In genomic region chr17:19781488-19782458, GRCh38 we compare ENCODE assay signal across 24 cellular contexts. TPM values are rescaled to one million over a fixed set of nuclear protein-coding genes. Genes with fewer than 3 reads are reported as not detected.
DNase-seq lines count a peak whose midpoint lies in the region; ATAC-seq and TF ChIP-seq lines count a peak whose summit lies in the region.
"Had no signal": no experiment of that assay in that cellular context is flagged by ENCODE, and none has a peak within 500 bp of the region (broad histone marks: within the 10 kb centered on the region; RNA-seq: fewer than 3 reads in every experiment).

No MANE protein-coding gene starts in this region.

- peak overlapping the region; percentile 44 for H3K18ac ChIP-seq in neuronal stem cell (ENCODE audit: low read length)

- H2AFZ ChIP-seq in neuronal stem cell (ENCODE audit: low read length): no peak overlapping the region
- H2AFZ ChIP-seq: GM23338 had no signal

- no peak overlapping the region for H2BK15ac ChIP-seq in neuronal stem cell (ENCODE audit: low read length)

- H3K4ac ChIP-seq in neuronal stem cell (ENCODE audit: low read length): no peak overlapping the region

- no peak for ATAC-seq in CD4-positive, CD25-positive, alpha-beta regulatory T cell (ENCODE audit: low read depth in 2 of 2)
- ATAC-seq in effector memory CD8-positive, alpha-beta T cell (replicated peaks): no peak
- no peak for ATAC-seq in body of pancreas
- ATAC-seq: GM23338 had no signal

- peaks cover 1% of the 10 kb centered on the region for H3K79me1 ChIP-seq in neuronal stem cell (ENCODE audit: low read depth, low read length)

- no peak overlapping the region for H2BK5ac ChIP-seq in neuronal stem cell (ENCODE audit: low read length)

- no peaks in the 10 kb centered on the region for H3K9me3 ChIP-seq in CD4-positive, CD25-positive, alpha-beta regulatory T cell (ENCODE audit: control insufficient read depth in 2 of 2, low read length in 2 of 2)
- H3K9me3 ChIP-seq in neuronal stem cell (replicated peaks in 1 of 2; ENCODE audit: control insufficient read depth in 2 of 2, insufficient read depth in 1 of 2, low read depth in 1 of 2, low read length in 2 of 2): no peaks in the 10 kb centered on the region
- H3K9me3 ChIP-seq in body of pancreas: no peaks in the 10 kb centered on the region
- H3K9me3 ChIP-seq: BLaER1 treated with 17β-estradiol and CSF1 and Interleukin-3, amounts not matched to agents 10 nM and 100 nM; HAP-1; SJCRH30 had no signal

- no peak overlapping the region for H2BK12ac ChIP-seq in neuronal stem cell (ENCODE audit: low read length)

- H3K27me3 ChIP-seq in CD4-positive, CD25-positive, alpha-beta regulatory T cell (ENCODE audit: control insufficient read depth, insufficient read depth, low read length): no peaks in the 10 kb centered on the region
- no peaks in the 10 kb centered on the region for H3K27me3 ChIP-seq in neuronal stem cell (ENCODE audit: control insufficient read depth in 3 of 3, insufficient read depth in 3 of 3, low read depth in 1 of 3, low read length in 3 of 3)
- no peaks in the 10 kb centered on the region for H3K27me3 ChIP-seq in body of pancreas
- H3K27me3 ChIP-seq: BLaER1 treated with 17β-estradiol and CSF1 and Interleukin-3, amounts not matched to agents 10 nM and 100 nM had no signal

- H3K9me3 Mint-ChIP-seq in CD4-positive, CD25-positive, alpha-beta regulatory T cell: no peaks in the 10 kb centered on the region
- no peaks in the 10 kb centered on the region for H3K9me3 Mint-ChIP-seq in effector memory CD8-positive, alpha-beta T cell
- no peaks in the 10 kb centered on the region for H3K9me3 Mint-ChIP-seq in activated T-helper 1 cell treated with anti-CD3 and anti-CD28 coated beads, Interleukin-12 subunit alpha, Interleukin-12 subunit beta, Interleukin-2, Interleukin-4 antibody, amounts not matched to agents 30 ng/mL and 10 ng/mL and 1 ng/mL, durations not matched to agents 14 hours and 24 hours and 36 hours
- H3K9me3 Mint-ChIP-seq: CD8-positive, alpha-beta memory T cell; GM23338 had no signal

- H3K27me3 Mint-ChIP-seq in CD4-positive, CD25-positive, alpha-beta regulatory T cell: no peaks in the 10 kb centered on the region
- no peaks in the 10 kb centered on the region for H3K27me3 Mint-ChIP-seq in effector memory CD8-positive, alpha-beta T cell
- no peaks in the 10 kb centered on the region for H3K27me3 Mint-ChIP-seq in activated T-helper 1 cell treated with anti-CD3 and anti-CD28 coated beads, Interleukin-12 subunit alpha, Interleukin-12 subunit beta, Interleukin-2, Interleukin-4 antibody, amounts not matched to agents 30 ng/mL and 10 ng/mL and 1 ng/mL, durations not matched to agents 14 hours and 24 hours and 36 hours (ENCODE audit: insufficient read depth)

- no peak for DNase-seq in CD4-positive, CD25-positive, alpha-beta regulatory T cell
- DNase-seq in effector memory CD8-positive, alpha-beta T cell: no peak
- no peak for DNase-seq in neuronal stem cell (ENCODE audit: low spot score)
- no peak for DNase-seq in activated T-helper 1 cell treated with anti-CD3 and anti-CD28 coated beads, Interleukin-12 subunit alpha, Interleukin-12 subunit beta, Interleukin-2, Interleukin-4 antibody, amounts not matched to agents 30 ng/mL and 10 ng/mL and 1 ng/mL, durations not matched to agents 14 hours and 24 hours and 36 hours (ENCODE audit: low spot score)
- DNase-seq in activated CD8-positive, alpha-beta memory T cell treated with anti-CD3 and anti-CD28 coated beads, Interleukin-2, amount 50 U/mL, for 4 hours: no peak
- no peak for DNase-seq in body of pancreas
- DNase-seq: ACHN; Calu3; CD8-positive, alpha-beta memory T cell; DMS153; KG1; NCI-H1092 treated with DMSO at 0.1 percent for 48 hours; NCI-H1436 treated with DMSO at 0.1 percent for 48 hours; NCI-H1930; NCI-H2171; NCI-H345; NCI-H524 had no signal

- H3K27ac ChIP-seq in 22Rv1 (peak overlapping the region; percentile 42; the same call in 1 of the 2 replicates), neuronal stem cell (replicated peaks; ENCODE audit: low read length) (no peak overlapping the region), body of pancreas (no peak overlapping the region)
- no peak overlapping the region for H3K27ac ChIP-seq in CD4-positive, CD25-positive, alpha-beta regulatory T cell (ENCODE audit: insufficient read depth, low read length, poor library complexity, severe bottlenecking)
- H3K27ac ChIP-seq: BLaER1 treated with 17β-estradiol and CSF1 and Interleukin-3, amounts not matched to agents 10 nM and 100 nM; HL-60; SJCRH30 had no signal

- no peak overlapping the region for H4K8ac ChIP-seq in neuronal stem cell (ENCODE audit: low read depth, low read length)

- H3K36me3 ChIP-seq in CD4-positive, CD25-positive, alpha-beta regulatory T cell (ENCODE audit: control insufficient read depth, insufficient read depth, low read length): peaks cover 3% of the 10 kb centered on the region
- H3K36me3 ChIP-seq in neuronal stem cell (replicated peaks in 1 of 2; ENCODE audit: control insufficient read depth in 2 of 2, insufficient read depth in 2 of 2, low read length in 2 of 2): peaks cover 2 to 18% of the 10 kb centered on the region in 2 donors
- peaks cover 0 to 5% of the 10 kb centered on the region in 2 donors for H3K36me3 ChIP-seq in body of pancreas (replicated peaks in 1 of 2; ENCODE audit: insufficient read depth in 1 of 2, low read depth in 2 of 2)
- H3K36me3 ChIP-seq: HAP-1, SJCRH30 had no signal

- no peaks in the 10 kb centered on the region for H3K4me1 ChIP-seq in CD4-positive, CD25-positive, alpha-beta regulatory T cell (ENCODE audit: control insufficient read depth, insufficient read depth, low read length, poor library complexity, severe bottlenecking)
- H3K4me1 ChIP-seq in neuronal stem cell (ENCODE audit: control insufficient read depth in 2 of 2, insufficient read depth in 1 of 2, low read depth in 1 of 2, low read length in 2 of 2) (no peaks in the 10 kb centered on the region), body of pancreas (no peaks in the 10 kb centered on the region)
- H3K4me1 ChIP-seq: BLaER1 treated with 17β-estradiol and CSF1 and Interleukin-3, amounts not matched to agents 10 nM and 100 nM; HAP-1; SJCRH30 had no signal

- peaks cover 6 to 12% (median 8%) of the 10 kb centered on the region in 4 donors for H3K4me1 Mint-ChIP-seq in CD4-positive, CD25-positive, alpha-beta regulatory T cell
- H3K4me1 Mint-ChIP-seq in effector memory CD8-positive, alpha-beta T cell (ENCODE audit: low read depth in 2 of 2): no peaks in the 10 kb centered on the region
- H3K4me1 Mint-ChIP-seq in activated T-helper 1 cell treated with anti-CD3 and anti-CD28 coated beads, Interleukin-12 subunit alpha, Interleukin-12 subunit beta, Interleukin-2, Interleukin-4 antibody, amounts not matched to agents 30 ng/mL and 10 ng/mL and 1 ng/mL, durations not matched to agents 14 hours and 24 hours and 36 hours (ENCODE audit: low read depth): no peaks in the 10 kb centered on the region
- H3K4me1 Mint-ChIP-seq: CD8-positive, alpha-beta memory T cell; GM23338 had no signal

- no peak overlapping the region for H3K23ac ChIP-seq in neuronal stem cell (ENCODE audit: low read depth, low read length, poor library complexity)

- intact Hi-C loops in activated T-helper 1 cell treated with anti-CD3 and anti-CD28 coated beads, Interleukin-12 subunit alpha, Interleukin-12 subunit beta, Interleukin-2, Interleukin-4 antibody, amounts not matched to agents 30 ng/mL and 10 ng/mL and 1 ng/mL, durations not matched to agents 14 hours and 24 hours and 36 hours (cut with micrococcal nuclease): no loop called here
- intact Hi-C loops in body of pancreas (cut with DNase I): no loop called here

- no peak overlapping the region for H3K4me3 ChIP-seq in CD4-positive, CD25-positive, alpha-beta regulatory T cell (ENCODE audit: low read depth, low read length)
- no peak overlapping the region for H3K4me3 ChIP-seq in neuronal stem cell (ENCODE audit: low read length in 2 of 2)
- H3K4me3 ChIP-seq in body of pancreas: no peak overlapping the region
- H3K4me3 ChIP-seq: BLaER1 treated with 17β-estradiol and CSF1 and Interleukin-3, amounts not matched to agents 10 nM and 100 nM; GM23338; HAP-1; SJCRH30 had no signal

- WGBS in neuronal stem cell (ENCODE audit: extremely low coverage in 2 of 2, insufficient read length in 2 of 2, insufficient replicate concordance in 1 of 2), 2 donors: no CpG with 5 or more reads among the region's 9 CpGs
- WGBS in body of pancreas, 2 donors: 79 to 86% methylated on average over 9 of the region's 9 CpGs

- no peak overlapping the region for H3K14ac ChIP-seq in neuronal stem cell (ENCODE audit: low read length)

- TF ChIP-seq POLR2A in body of pancreas (IDR thresholded peaks at IDR 0.05): no peak

- TF ChIP-seq CTCF in 22Rv1 (IDR thresholded peaks at IDR 0.05): no peak
- TF ChIP-seq CTCF in body of pancreas (IDR thresholded peaks at IDR 0.05): no peak

- no peak overlapping the region for H2BK120ac ChIP-seq in neuronal stem cell (ENCODE audit: low read depth, low read length)

- H3K9ac ChIP-seq in neuronal stem cell (ENCODE audit: low read depth, low read length, poor library complexity): no peak overlapping the region
- H3K9ac ChIP-seq: BLaER1 treated with 17β-estradiol and CSF1 and Interleukin-3, amounts not matched to agents 10 nM and 100 nM had no signal

- H3K27ac Mint-ChIP-seq in CD4-positive, CD25-positive, alpha-beta regulatory T cell: peak overlapping the region in 2 of 3 donors; percentile 61 to 77
- H3K27ac Mint-ChIP-seq in effector memory CD8-positive, alpha-beta T cell: peak overlapping the region; percentile 17 to 33
- no peak overlapping the region for H3K27ac Mint-ChIP-seq in activated T-helper 1 cell treated with anti-CD3 and anti-CD28 coated beads, Interleukin-12 subunit alpha, Interleukin-12 subunit beta, Interleukin-2, Interleukin-4 antibody, amounts not matched to agents 30 ng/mL and 10 ng/mL and 1 ng/mL, durations not matched to agents 14 hours and 24 hours and 36 hours
- H3K27ac Mint-ChIP-seq: GM23338 had no signal

- peaks cover 16% of the 10 kb centered on the region for H3K36me3 Mint-ChIP-seq in CD4-positive, CD25-positive, alpha-beta regulatory T cell
- H3K36me3 Mint-ChIP-seq in effector memory CD8-positive, alpha-beta T cell (ENCODE audit: insufficient read depth): peaks cover 26% of the 10 kb centered on the region
- H3K36me3 Mint-ChIP-seq in activated T-helper 1 cell treated with anti-CD3 and anti-CD28 coated beads, Interleukin-12 subunit alpha, Interleukin-12 subunit beta, Interleukin-2, Interleukin-4 antibody, amounts not matched to agents 30 ng/mL and 10 ng/mL and 1 ng/mL, durations not matched to agents 14 hours and 24 hours and 36 hours (ENCODE audit: low read depth): peaks cover 16% of the 10 kb centered on the region

- no peak overlapping the region for H2AK5ac ChIP-seq in neuronal stem cell (ENCODE audit: low read depth, low read length)

- H3K4me2 ChIP-seq in neuronal stem cell (ENCODE audit: insufficient read depth, low read length, poor library complexity, severe bottlenecking): no peak overlapping the region
- H3K4me2 ChIP-seq: BLaER1 treated with 17β-estradiol and CSF1 and Interleukin-3, amounts not matched to agents 10 nM and 100 nM; GM23338 had no signal

- peak overlapping the region in 1 of 4 donors; percentile 51 for H3K4me3 Mint-ChIP-seq in CD4-positive, CD25-positive, alpha-beta regulatory T cell
- H3K4me3 Mint-ChIP-seq in effector memory CD8-positive, alpha-beta T cell: no peak overlapping the region
- no peak overlapping the region for H3K4me3 Mint-ChIP-seq in activated T-helper 1 cell treated with anti-CD3 and anti-CD28 coated beads, Interleukin-12 subunit alpha, Interleukin-12 subunit beta, Interleukin-2, Interleukin-4 antibody, amounts not matched to agents 30 ng/mL and 10 ng/mL and 1 ng/mL, durations not matched to agents 14 hours and 24 hours and 36 hours
- H3K4me3 Mint-ChIP-seq: CD8-positive, alpha-beta memory T cell; GM23338 had no signal

- H4K91ac ChIP-seq in neuronal stem cell (ENCODE audit: low read depth, low read length, poor library complexity): no peak overlapping the region

RNA-seq across cellular contexts. Expression of gene ALDH3A1, which starts 33.7 kb away (rescaled TPM):
- not detected for total RNA-seq in CD4-positive, CD25-positive, alpha-beta regulatory T cell
- polyA plus RNA-seq in CD4-positive, CD25-positive, alpha-beta regulatory T cell: under 1 TPM in 1 of 4 donors, not detected in 3; 0.14 TPM
- polyA plus RNA-seq in neuronal stem cell (2013, experiment 1 of 2): 0.17 TPM
- polyA plus RNA-seq in neuronal stem cell (2013, experiment 2 of 2): 0.40 TPM
- not detected in 2 replicates for total RNA-seq in activated T-helper 1 cell treated with anti-CD3 and anti-CD28 coated beads, Interleukin-12 subunit alpha, Interleukin-12 subunit beta, Interleukin-2, Interleukin-4 antibody, amounts not matched to agents 30 ng/mL and 10 ng/mL and 1 ng/mL, durations not matched to agents 14 hours and 24 hours and 36 hours
- total RNA-seq in body of pancreas: 1 to 10 TPM in 1 of 2 donors, under 1 TPM in 1; 0.33 to 1.8 TPM
- total RNA-seq: CD8-positive, alpha-beta memory T cell; G401; SJCRH30 had no signal
